14 cellular contexts compared by ENCODE assay signal in the genomic region with DNA sequence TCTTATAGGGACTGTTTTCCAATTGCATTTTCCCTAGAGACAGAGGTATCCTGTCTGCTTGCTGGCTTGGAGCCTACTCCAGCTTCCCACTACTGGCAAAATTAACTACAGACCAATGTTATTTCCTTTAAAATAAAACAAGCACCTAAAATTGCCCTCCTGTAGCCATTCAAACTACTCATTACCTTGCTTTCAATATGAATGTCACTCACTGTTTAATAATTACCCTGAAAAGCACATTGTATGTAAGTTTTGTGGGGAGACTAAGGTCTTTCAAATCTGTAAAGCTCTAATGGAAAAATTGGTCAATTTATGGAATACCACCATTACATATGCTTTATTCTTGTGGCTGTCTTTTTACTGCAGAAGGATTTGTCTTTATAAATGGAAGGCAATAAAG.
DNase-seq lines count a peak whose midpoint lies in the region; ATAC-seq and TF ChIP-seq lines count a peak whose summit lies in the region.
"Had no signal": no experiment of that assay in that cellular context is flagged by ENCODE, and none has a peak within 500 bp of the region (broad histone marks: within the 10 kb centered on the region; RNA-seq: fewer than 3 reads in every experiment).

No MANE protein-coding gene starts in this region.

- TF ChIP-seq CTCF in VCaP (conservative IDR thresholded peaks at IDR 0.05) (no peak), right lobe of liver (IDR thresholded peaks at IDR 0.05) (no peak)

- no peaks in the 10 kb centered on the region for H3K9me3 ChIP-seq in CD8-positive, alpha-beta memory T cell (ENCODE audit: low read length)
- H3K9me3 ChIP-seq in right lobe of liver, result no peaks in the 10 kb centered on the region
- H3K9me3 ChIP-seq: esophagus squamous epithelium had no signal

- no peak for DNase-seq in CD8-positive, alpha-beta memory T cell
- no peak for DNase-seq in NK-92 treated with Interleukin-12 subunit alpha and Interleukin-12 subunit beta, amount 100 ng/mL, for 24 hours (lab: John Stamatoyannopoulos, UW)
- no peak for DNase-seq in hepatic stellate cell (ENCODE audit: low spot score)
- DNase-seq in right lobe of liver, result no peak
- no peak for DNase-seq in stimulated activated effector memory CD8-positive, alpha-beta T cell treated with anti-CD3 and anti-CD28 coated beads, Interleukin-12 subunit alpha, Interleukin-12 subunit beta, amount 100 ng/mL, for 72 hours (ENCODE audit: low spot score in 2 of 2)
- DNase-seq: central memory CD4-positive, alpha-beta T cell; esophagus squamous epithelium; NCI-H226; RPMI8226 had no signal

- no peaks in the 10 kb centered on the region for H3K9me3 Mint-ChIP-seq in CD8-positive, alpha-beta memory T cell
- peaks cover 3% of the 10 kb centered on the region for H3K9me3 Mint-ChIP-seq in stimulated activated effector memory CD8-positive, alpha-beta T cell treated with anti-CD3 and anti-CD28 coated beads, Interleukin-12 subunit alpha, Interleukin-12 subunit beta, amount 100 ng/mL, for 72 hours

- no peak for TF ChIP-seq POLR2A in right lobe of liver (IDR thresholded peaks at IDR 0.05)

- no peaks in the 10 kb centered on the region for H3K27me3 Mint-ChIP-seq in CD8-positive, alpha-beta memory T cell

- H3K27ac Mint-ChIP-seq in CD8-positive, alpha-beta memory T cell, result peak overlapping the region; percentile 36 to 71 (median 60)
- H3K27ac Mint-ChIP-seq in stimulated activated effector memory CD8-positive, alpha-beta T cell treated with anti-CD3 and anti-CD28 coated beads, Interleukin-12 subunit alpha, Interleukin-12 subunit beta, amount 100 ng/mL, for 72 hours, result no peak overlapping the region
- H3K27ac Mint-ChIP-seq: activated T-helper 2 cell treated with anti-CD3 and anti-CD28 coated beads, Interferon-gamma antibody, Interleukin-2, Interleukin-4, amounts not matched to agents 10 μg/mL and 5 μg/mL and 100 μg/mL, durations not matched to agents 14 hours and 24 hours and 36 hours had no signal

- no peaks in the 10 kb centered on the region for H3K27me3 ChIP-seq in CD8-positive, alpha-beta memory T cell (ENCODE audit: insufficient read depth, low read length, poor library complexity, severe bottlenecking)
- H3K27me3 ChIP-seq in right lobe of liver, result no peaks in the 10 kb centered on the region
- H3K27me3 ChIP-seq: esophagus squamous epithelium had no signal

- no peak overlapping the region for H3K27ac ChIP-seq in CD8-positive, alpha-beta memory T cell (ENCODE audit: low read depth, low read length)
- H3K27ac ChIP-seq in VCaP (peak overlapping the region; percentile 56), right lobe of liver (no peak overlapping the region)
- H3K27ac ChIP-seq: esophagus squamous epithelium, KMS-11 had no signal

- peak; percentile 22 for ATAC-seq in GM19025 (IDR thresholded peaks at IDR 0.05; ENCODE audit: low read depth, unreplicated experiment)
- ATAC-seq in HG03135 (IDR thresholded peaks at IDR 0.05; ENCODE audit: unreplicated experiment), result peak; percentile 31
- ATAC-seq in right lobe of liver, result no peak
- no peak for ATAC-seq in stimulated activated effector memory CD8-positive, alpha-beta T cell treated with anti-CD3 and anti-CD28 coated beads, Interleukin-12 subunit alpha, Interleukin-12 subunit beta, amount 100 ng/mL, for 72 hours

- POLR2A ChIA-PET in CD8-positive, alpha-beta memory T cell (lab: Charles Lee), result interaction anchor here (0.6 kb wide), 1 partner anchor 153 kb away, joined by 3 read pairs; no protein-coding TSS in a partner anchor

- H3K4me3 Mint-ChIP-seq in CD8-positive, alpha-beta memory T cell, result peak overlapping the region in 2 of 7 donors; percentile 6 to 13
- no peak overlapping the region for H3K4me3 Mint-ChIP-seq in stimulated activated effector memory CD8-positive, alpha-beta T cell treated with anti-CD3 and anti-CD28 coated beads, Interleukin-12 subunit alpha, Interleukin-12 subunit beta, amount 100 ng/mL, for 72 hours

- peaks cover 69% of the 10 kb centered on the region for H3K4me1 ChIP-seq in CD8-positive, alpha-beta memory T cell (ENCODE audit: insufficient read depth, low read length)
- no peaks in the 10 kb centered on the region for H3K4me1 ChIP-seq in right lobe of liver

- peaks cover 4 to 14% (median 12%) of the 10 kb centered on the region in 3 donors for H3K36me3 Mint-ChIP-seq in CD8-positive, alpha-beta memory T cell
- peaks cover 7% of the 10 kb centered on the region for H3K36me3 Mint-ChIP-seq in stimulated activated effector memory CD8-positive, alpha-beta T cell treated with anti-CD3 and anti-CD28 coated beads, Interleukin-12 subunit alpha, Interleukin-12 subunit beta, amount 100 ng/mL, for 72 hours

- CTCF ChIA-PET in CD8-positive, alpha-beta memory T cell (lab: Charles Lee), result no interaction called here

- intact Hi-C loops in right lobe of liver (cut with DNase I), result no loop called here

- H3K4me1 Mint-ChIP-seq in CD8-positive, alpha-beta memory T cell, result peaks cover 81 to 95% (median 94%) of the 10 kb centered on the region in 3 donors
- peaks cover 79% of the 10 kb centered on the region for H3K4me1 Mint-ChIP-seq in stimulated activated effector memory CD8-positive, alpha-beta T cell treated with anti-CD3 and anti-CD28 coated beads, Interleukin-12 subunit alpha, Interleukin-12 subunit beta, amount 100 ng/mL, for 72 hours

- H3K36me3 ChIP-seq in CD8-positive, alpha-beta memory T cell (ENCODE audit: insufficient read depth, low read length), result no peaks in the 10 kb centered on the region
- H3K36me3 ChIP-seq in right lobe of liver, result no peaks in the 10 kb centered on the region
- H3K36me3 ChIP-seq: esophagus squamous epithelium had no signal

- H3K4me3 ChIP-seq in CD8-positive, alpha-beta memory T cell (ENCODE audit: low read length), result no peak overlapping the region
- no peak overlapping the region for H3K4me3 ChIP-seq in right lobe of liver
- H3K4me3 ChIP-seq: esophagus squamous epithelium had no signal

Comparison
In these comparisons a context has a peak if more than half of its experiments do, and no peak if none do; other contexts are left out.
1. ATAC-seq: peak in GM19025 (single experiment) and HG03135 (single experiment); none in right lobe of liver (0 of 4) and stimulated activated effector memory CD8-positive, alpha-beta T cell treated with anti-CD3 and anti-CD28 coated beads, Interleukin-12 subunit alpha, Interleukin-12 subunit beta, amount 100 ng/mL, for 72 hours (single experiment).